2 cellular contexts compared by ENCODE assay signal in the genomic region with DNA sequence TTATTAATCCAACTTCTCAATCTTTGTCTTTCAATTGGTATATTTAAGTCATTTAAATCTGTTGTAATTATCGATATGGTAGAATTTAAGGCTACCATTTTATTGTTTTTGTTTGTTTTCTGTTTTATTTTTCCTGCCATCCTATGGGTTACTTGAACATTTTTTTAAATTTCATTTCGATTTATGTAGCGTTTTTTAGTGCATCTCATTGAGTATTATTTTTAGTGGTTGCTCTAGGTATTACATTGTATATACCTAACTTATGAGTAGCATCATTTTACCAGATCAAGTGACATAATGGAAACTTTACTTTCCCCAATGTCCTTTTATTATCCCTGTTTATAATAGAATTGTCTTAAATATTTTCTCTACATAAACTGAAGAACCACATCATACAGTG.
TF ChIP-seq lines count a peak whose summit lies in the region.

No MANE protein-coding gene starts in this region.

TF ChIP-seq in SK-N-SH, 30 proteins besides CTCF, POLR2A, EP300 and RAD21 (continued from another document):
- TF ChIP-seq, protein P1, sequence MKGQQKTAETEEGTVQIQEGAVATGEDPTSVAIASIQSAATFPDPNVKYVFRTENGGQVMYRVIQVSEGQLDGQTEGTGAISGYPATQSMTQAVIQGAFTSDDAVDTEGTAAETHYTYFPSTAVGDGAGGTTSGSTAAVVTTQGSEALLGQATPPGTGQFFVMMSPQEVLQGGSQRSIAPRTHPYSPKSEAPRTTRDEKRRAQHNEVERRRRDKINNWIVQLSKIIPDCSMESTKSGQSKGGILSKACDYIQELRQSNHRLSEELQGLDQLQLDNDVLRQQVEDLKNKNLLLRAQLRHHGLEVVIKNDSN (IDR thresholded peaks at IDR 0.05; ENCODE audit: borderline replicate concordance, low read depth) = no peak
- TF ChIP-seq GATA2 (CRISPR knock-in tag; IDR thresholded peaks at IDR 0.05) (no peak), NFIC (IDR thresholded peaks at IDR 0.05; ENCODE audit: borderline replicate concordance) (no peak), FOSL2 (IDR thresholded peaks at IDR 0.05; ENCODE audit: borderline replicate concordance, low read depth) (no peak), GABPA (IDR thresholded peaks at IDR 0.05; ENCODE audit: low read depth) (no peak), YY1 (IDR thresholded peaks at IDR 0.05; ENCODE audit: low read depth) (no peak)
TF ChIP-seq in SK-N-SH: peak in this region for 0.

TF ChIP-seq in SK-N-SH treated with all-trans-retinoic acid at 6 μM for 48 hours, 23 proteins besides CTCF, POLR2A, EP300 and RAD21:
- TF ChIP-seq, protein P2, sequence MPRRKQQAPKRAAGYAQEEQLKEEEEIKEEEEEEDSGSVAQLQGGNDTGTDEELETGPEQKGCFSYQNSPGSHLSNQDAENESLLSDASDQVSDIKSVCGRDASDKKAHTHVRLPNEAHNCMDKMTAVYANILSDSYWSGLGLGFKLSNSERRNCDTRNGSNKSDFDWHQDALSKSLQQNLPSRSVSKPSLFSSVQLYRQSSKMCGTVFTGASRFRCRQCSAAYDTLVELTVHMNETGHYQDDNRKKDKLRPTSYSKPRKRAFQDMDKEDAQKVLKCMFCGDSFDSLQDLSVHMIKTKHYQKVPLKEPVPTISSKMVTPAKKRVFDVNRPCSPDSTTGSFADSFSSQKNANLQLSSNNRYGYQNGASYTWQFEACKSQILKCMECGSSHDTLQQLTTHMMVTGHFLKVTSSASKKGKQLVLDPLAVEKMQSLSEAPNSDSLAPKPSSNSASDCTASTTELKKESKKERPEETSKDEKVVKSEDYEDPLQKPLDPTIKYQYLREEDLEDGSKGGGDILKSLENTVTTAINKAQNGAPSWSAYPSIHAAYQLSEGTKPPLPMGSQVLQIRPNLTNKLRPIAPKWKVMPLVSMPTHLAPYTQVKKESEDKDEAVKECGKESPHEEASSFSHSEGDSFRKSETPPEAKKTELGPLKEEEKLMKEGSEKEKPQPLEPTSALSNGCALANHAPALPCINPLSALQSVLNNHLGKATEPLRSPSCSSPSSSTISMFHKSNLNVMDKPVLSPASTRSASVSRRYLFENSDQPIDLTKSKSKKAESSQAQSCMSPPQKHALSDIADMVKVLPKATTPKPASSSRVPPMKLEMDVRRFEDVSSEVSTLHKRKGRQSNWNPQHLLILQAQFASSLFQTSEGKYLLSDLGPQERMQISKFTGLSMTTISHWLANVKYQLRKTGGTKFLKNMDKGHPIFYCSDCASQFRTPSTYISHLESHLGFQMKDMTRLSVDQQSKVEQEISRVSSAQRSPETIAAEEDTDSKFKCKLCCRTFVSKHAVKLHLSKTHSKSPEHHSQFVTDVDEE (CRISPR knock-in tag; IDR thresholded peaks at IDR 0.05) = no peak
- no peak for TF ChIP-seq TCF4 (CRISPR knock-in tag; IDR thresholded peaks at IDR 0.05; ENCODE audit: borderline replicate concordance)
